13 cellular contexts compared by ENCODE assay signal in the genomic region with DNA sequence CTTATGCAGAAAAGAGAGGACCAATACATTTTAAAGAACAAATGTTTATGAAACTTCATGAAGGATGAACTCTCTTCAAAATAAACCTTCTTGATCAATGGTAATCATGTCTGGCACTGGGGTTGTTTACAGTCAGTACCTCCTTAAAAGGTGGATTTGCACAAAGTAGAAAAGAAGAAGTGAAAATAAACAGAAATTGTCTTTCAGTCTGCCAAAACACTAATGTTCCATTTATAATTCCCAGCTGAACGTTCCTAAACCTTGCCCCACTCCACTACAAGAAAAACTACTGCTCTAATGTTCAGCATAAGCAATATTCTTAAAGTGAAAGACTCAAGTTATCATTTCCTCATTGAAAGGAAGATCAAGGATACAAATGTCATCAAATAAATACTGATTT.
DNase-seq lines count a peak whose midpoint lies in the region; ATAC-seq and TF ChIP-seq lines count a peak whose summit lies in the region.
"Had no signal": no experiment of that assay in that cellular context is flagged by ENCODE, and none has a peak within 500 bp of the region (broad histone marks: within the 10 kb centered on the region; RNA-seq: fewer than 3 reads in every experiment).

No MANE protein-coding gene starts in this region.

- no peaks in the 10 kb centered on the region for H4K20me1 ChIP-seq in DOHH2 (ENCODE audit: control insufficient read depth, insufficient read depth, low read depth, low read length)

- DNase-seq in NAMALWA (ENCODE audit: low spot score) (peak; percentile 33), chondrocyte (ENCODE audit: low spot score) (no peak), naive B cell (peak; percentile 2), NCI-H526 (lab: John Stamatoyannopoulos, UW) (no peak), hypothalamus (lab: John Stamatoyannopoulos, UW) (no peak), AG08396 (ENCODE audit: low spot score) (no peak)
- no peak for DNase-seq in activated CD4-positive, alpha-beta T cell treated with anti-CD3 and anti-CD28 coated beads, Interleukin-2, amount 50 U/mL, for 48 hours
- DNase-seq: MM.1S; retina; stimulated activated naive CD8-positive, alpha-beta T cell treated with anti-CD3 and anti-CD28 coated beads, Interleukin-15, amount 100 ng/mL, for 72 hours had no signal

- H3K36me3 ChIP-seq in DOHH2 (ENCODE audit: control insufficient read depth, low read length): peaks cover 24% of the 10 kb centered on the region

- H3K79me2 ChIP-seq in DOHH2 (ENCODE audit: control insufficient read depth, low read length): peaks cover 36% of the 10 kb centered on the region

- H3F3A ChIP-seq in DOHH2 (ENCODE audit: control insufficient read depth, insufficient read depth): peaks cover 3% of the 10 kb centered on the region

- H3K4me3 Mint-ChIP-seq in chondrocyte (ENCODE audit: unreplicated experiment) (no peak overlapping the region), naive B cell (peak overlapping the region in 4 of 8 donors; percentile 6 to 59 (median 34))
- H3K4me3 Mint-ChIP-seq: stimulated activated naive CD8-positive, alpha-beta T cell treated with anti-CD3 and anti-CD28 coated beads, Interleukin-15, amount 100 ng/mL, for 72 hours had no signal

- H3K36me3 Mint-ChIP-seq in chondrocyte (ENCODE audit: low read depth): peaks cover 8% of the 10 kb centered on the region
- H3K36me3 Mint-ChIP-seq in naive B cell: peaks cover 4 to 8% of the 10 kb centered on the region in 2 donors

- no peaks in the 10 kb centered on the region for H3K27me3 Mint-ChIP-seq in chondrocyte (ENCODE audit: low read depth)
- H3K27me3 Mint-ChIP-seq in naive B cell: no peaks in the 10 kb centered on the region
- H3K27me3 Mint-ChIP-seq: stimulated activated naive CD8-positive, alpha-beta T cell treated with anti-CD3 and anti-CD28 coated beads, Interleukin-15, amount 100 ng/mL, for 72 hours had no signal

- no peak overlapping the region for H3K4me3 ChIP-seq in DOHH2 (ENCODE audit: low read length)
- H3K4me3 ChIP-seq: Peyer's patch had no signal

- no peaks in the 10 kb centered on the region for H3K9me2 ChIP-seq in DOHH2 (replicated peaks; ENCODE audit: control insufficient read depth, low read length)

- 0 out of 2 replicates have a peak, but pooled peaks cover 2% of the 10 kb centered on the region for H3K9me3 ChIP-seq in DOHH2 (ENCODE audit: control insufficient read depth, insufficient read depth, low read length)
- H3K9me3 ChIP-seq: Peyer's patch had no signal

- TF ChIP-seq CTCF in DOHH2 (IDR thresholded peaks at IDR 0.05; ENCODE audit: low read depth, low read length, poor library complexity, severe bottlenecking) (no peak), chondrocyte (IDR thresholded peaks at IDR 0.05) (no peak)

- peak overlapping the region; percentile 27 for H3K27ac ChIP-seq in DOHH2 (ENCODE audit: low read depth, low read length)
- H3K27ac ChIP-seq: Peyer's patch had no signal

- peak overlapping the region; percentile 40 for H3K4me2 ChIP-seq in DOHH2 (ENCODE audit: low read length)

- H3K9me3 Mint-ChIP-seq in chondrocyte (ENCODE audit: low read depth): no peaks in the 10 kb centered on the region
- H3K9me3 Mint-ChIP-seq in naive B cell: peaks cover 0 to 8% (median 0%) of the 10 kb centered on the region in 7 donors
- H3K9me3 Mint-ChIP-seq: activated naive CD4-positive, alpha-beta T cell treated with anti-CD3 and anti-CD28 coated beads, Interleukin-2, amount 50 U/mL, for 72 hours; stimulated activated naive CD8-positive, alpha-beta T cell treated with anti-CD3 and anti-CD28 coated beads, Interleukin-15, amount 100 ng/mL, for 72 hours had no signal

- H3K4me1 ChIP-seq in DOHH2 (ENCODE audit: control insufficient read depth, low read length): peaks cover 30% of the 10 kb centered on the region

- no peaks in the 10 kb centered on the region for H3K27me3 ChIP-seq in DOHH2 (ENCODE audit: control insufficient read depth, low read length)
- H3K27me3 ChIP-seq: Peyer's patch had no signal

- ATAC-seq in naive B cell (ENCODE audit: low read depth in 2 of 2): peak; percentile 36 to 48
- ATAC-seq: activated naive CD4-positive, alpha-beta T cell treated with anti-CD3 and anti-CD28 coated beads, Interleukin-2, amount 50 U/mL, for 72 hours; stimulated activated naive CD8-positive, alpha-beta T cell treated with anti-CD3 and anti-CD28 coated beads, Interleukin-15, amount 100 ng/mL, for 72 hours had no signal

- H3K4me1 Mint-ChIP-seq in chondrocyte (ENCODE audit: low read depth) (peaks cover 32% of the 10 kb centered on the region), naive B cell (peaks cover 27 to 33% (median 32%) of the 10 kb centered on the region in 3 donors)
- H3K4me1 Mint-ChIP-seq: stimulated activated naive CD8-positive, alpha-beta T cell treated with anti-CD3 and anti-CD28 coated beads, Interleukin-15, amount 100 ng/mL, for 72 hours had no signal

- H3K27ac Mint-ChIP-seq in chondrocyte (ENCODE audit: unreplicated experiment) (peak overlapping the region; percentile 94), naive B cell (peak overlapping the region; percentile 10 to 64 (median 42))
- H3K27ac Mint-ChIP-seq: activated naive CD4-positive, alpha-beta T cell treated with anti-CD3 and anti-CD28 coated beads, Interleukin-2, amount 50 U/mL, for 72 hours; stimulated activated naive CD8-positive, alpha-beta T cell treated with anti-CD3 and anti-CD28 coated beads, Interleukin-15, amount 100 ng/mL, for 72 hours had no signal

Comparison
In these comparisons a context has a peak if more than half of its experiments do, and no peak if none do; other contexts are left out.
1. DNase-seq: peak in NAMALWA (single experiment) and naive B cell (single experiment); none in chondrocyte (single experiment), NCI-H526 (0 of 2), hypothalamus (0 of 51), AG08396 (single experiment) and activated CD4-positive, alpha-beta T cell treated with anti-CD3 and anti-CD28 coated beads, Interleukin-2, amount 50 U/mL, for 48 hours (0 of 2).